16 cellular contexts compared by ENCODE assay signal in genomic region chr4:169826634-169827187, GRCh38.
A peak's percentile ranks its signal among the peaks of the same experiment; 100 is the strongest.
DNase-seq lines count a peak whose midpoint lies in the region; ATAC-seq and TF ChIP-seq lines count a peak whose summit lies in the region.
"Had no signal": no experiment of that assay in that cellular context is flagged by ENCODE, and none has a peak within 500 bp of the region (broad histone marks: within the 10 kb centered on the region; RNA-seq: fewer than 3 reads in every experiment).

No MANE protein-coding gene starts in this region.

- ATAC-seq in Right ventricle myocardium superior (ENCODE audit: poor library complexity), result peak; percentile 63
- ATAC-seq in GM18867 (IDR thresholded peaks at IDR 0.05; ENCODE audit: unreplicated experiment), result peak; percentile 41
- peak; percentile 86 for ATAC-seq in HG02885 (IDR thresholded peaks at IDR 0.05; ENCODE audit: poor library complexity, unreplicated experiment)
- no peak for ATAC-seq in HG02870 (IDR thresholded peaks at IDR 0.05; ENCODE audit: unreplicated experiment)
- no peak for ATAC-seq in stimulated activated effector memory CD8-positive, alpha-beta T cell treated with anti-CD3 and anti-CD28 coated beads, Interleukin-12 subunit alpha, Interleukin-12 subunit beta, amount 100 ng/mL, for 72 hours
- ATAC-seq: HCT116, K562 had no signal

- H3K27me3 ChIP-seq in left ventricle myocardium inferior (ENCODE audit: low read depth) (no peaks in the 10 kb centered on the region), WERI-Rb-1 (ENCODE audit: insufficient read depth, low read depth, severe bottlenecking) (no peaks in the 10 kb centered on the region)
- H3K27me3 ChIP-seq: BLaER1 treated with 17β-estradiol and CSF1 and Interleukin-3, amounts not matched to agents 10 nM and 100 nM had no signal

- H3K4me3 ChIP-seq in left ventricle myocardium inferior (no peak overlapping the region), WERI-Rb-1 (ENCODE audit: low read depth, low read length) (no peak overlapping the region)
- H3K4me3 ChIP-seq: BLaER1 treated with 17β-estradiol and CSF1 and Interleukin-3, amounts not matched to agents 10 nM and 100 nM; GM23248; K562 had no signal

- DNase-seq in Right ventricle myocardium superior (no peak), left ventricle myocardium inferior (no peak), renal cortical epithelial cell (ENCODE audit: low read depth) (peak; percentile 9), WERI-Rb-1 (no peak)
- no peak for DNase-seq in stimulated activated effector memory CD8-positive, alpha-beta T cell treated with anti-CD3 and anti-CD28 coated beads, Interleukin-12 subunit alpha, Interleukin-12 subunit beta, amount 100 ng/mL, for 72 hours (ENCODE audit: low spot score in 2 of 2)
- DNase-seq: 8988T; AML-193; CD4-positive, CD25-positive, alpha-beta regulatory T cell; EL; GM23248 had no signal

- H3K36me3 ChIP-seq in left ventricle myocardium inferior, result no peaks in the 10 kb centered on the region
- no peaks in the 10 kb centered on the region for H3K36me3 ChIP-seq in WERI-Rb-1
- H3K36me3 ChIP-seq: BLaER1 treated with 17β-estradiol and CSF1 and Interleukin-3, amounts not matched to agents 10 nM and 100 nM had no signal

- intact Hi-C loops in Right ventricle myocardium superior (cut with DNase I) (no loop called here), left ventricle myocardium inferior (cut with micrococcal nuclease) (no loop called here)

- H3K36me3 Mint-ChIP-seq in stimulated activated effector memory CD8-positive, alpha-beta T cell treated with anti-CD3 and anti-CD28 coated beads, Interleukin-12 subunit alpha, Interleukin-12 subunit beta, amount 100 ng/mL, for 72 hours, result no peaks in the 10 kb centered on the region
- H3K36me3 Mint-ChIP-seq: CD4-positive, CD25-positive, alpha-beta regulatory T cell had no signal

- no peak overlapping the region for H3K27ac Mint-ChIP-seq in stimulated activated effector memory CD8-positive, alpha-beta T cell treated with anti-CD3 and anti-CD28 coated beads, Interleukin-12 subunit alpha, Interleukin-12 subunit beta, amount 100 ng/mL, for 72 hours
- H3K27ac Mint-ChIP-seq: CD4-positive, CD25-positive, alpha-beta regulatory T cell had no signal

- H3K27ac ChIP-seq in left ventricle myocardium inferior (replicated peaks) (no peak overlapping the region), WERI-Rb-1 (no peak overlapping the region)
- H3K27ac ChIP-seq: BLaER1 treated with 17β-estradiol and CSF1 and Interleukin-3, amounts not matched to agents 10 nM and 100 nM; GM23248 had no signal

- peaks cover 8% of the 10 kb centered on the region for H3K4me1 ChIP-seq in left ventricle myocardium inferior
- H3K4me1 ChIP-seq: BLaER1 treated with 17β-estradiol and CSF1 and Interleukin-3, amounts not matched to agents 10 nM and 100 nM had no signal

- no peaks in the 10 kb centered on the region for H3K4me1 Mint-ChIP-seq in stimulated activated effector memory CD8-positive, alpha-beta T cell treated with anti-CD3 and anti-CD28 coated beads, Interleukin-12 subunit alpha, Interleukin-12 subunit beta, amount 100 ng/mL, for 72 hours

- TF ChIP-seq CTCF in left ventricle myocardium inferior (IDR thresholded peaks at IDR 0.05; ENCODE audit: borderline replicate concordance) (no peak), WERI-Rb-1 (IDR thresholded peaks at IDR 0.05; ENCODE audit: low read depth, low read length) (no peak)

- H3K9me3 ChIP-seq in left ventricle myocardium inferior (replicated peaks) (no peaks in the 10 kb centered on the region), WERI-Rb-1 (ENCODE audit: severe bottlenecking) (peaks cover 4% of the 10 kb centered on the region)

- H3K9me3 Mint-ChIP-seq in stimulated activated effector memory CD8-positive, alpha-beta T cell treated with anti-CD3 and anti-CD28 coated beads, Interleukin-12 subunit alpha, Interleukin-12 subunit beta, amount 100 ng/mL, for 72 hours, result no peaks in the 10 kb centered on the region

- no peak overlapping the region for H3K4me3 Mint-ChIP-seq in stimulated activated effector memory CD8-positive, alpha-beta T cell treated with anti-CD3 and anti-CD28 coated beads, Interleukin-12 subunit alpha, Interleukin-12 subunit beta, amount 100 ng/mL, for 72 hours
- H3K4me3 Mint-ChIP-seq: CD4-positive, CD25-positive, alpha-beta regulatory T cell had no signal

Comparison
In these comparisons a context has a peak if more than half of its experiments do, and no peak if none do; other contexts are left out.
1. ATAC-seq: peak in Right ventricle myocardium superior (single experiment), GM18867 (single experiment) and HG02885 (single experiment); none in HG02870 (single experiment) and stimulated activated effector memory CD8-positive, alpha-beta T cell treated with anti-CD3 and anti-CD28 coated beads, Interleukin-12 subunit alpha, Interleukin-12 subunit beta, amount 100 ng/mL, for 72 hours (single experiment).